8 cellular contexts compared by ENCODE assay signal in the genomic region with DNA sequence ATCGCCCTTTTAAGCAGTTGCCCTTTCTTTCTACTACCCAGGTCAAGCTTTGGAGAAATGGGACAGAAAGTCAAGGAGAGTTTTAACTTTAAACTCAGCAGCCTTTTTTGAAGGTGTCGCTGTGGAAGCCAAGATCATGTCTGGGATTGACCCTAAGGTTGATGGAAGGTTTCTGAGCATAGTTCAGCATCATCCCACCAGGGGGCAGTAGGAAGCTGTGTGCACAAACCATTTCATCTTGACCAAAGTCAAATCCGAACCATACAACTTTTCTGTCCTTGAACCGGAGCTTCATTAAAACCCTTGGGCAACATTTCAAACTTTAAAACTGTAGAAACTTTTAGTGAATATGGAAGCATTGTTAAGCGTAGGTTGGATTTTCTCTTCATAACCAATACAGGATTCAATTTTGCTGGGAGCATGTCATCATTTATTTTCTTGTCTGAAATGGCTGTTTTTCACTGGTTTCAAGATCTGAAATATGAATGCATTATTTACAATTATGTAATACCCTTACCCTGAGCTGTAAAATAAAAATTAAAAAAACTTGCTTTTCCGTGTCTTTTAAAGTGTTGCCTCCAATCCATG.
DNase-seq lines count a peak whose midpoint lies in the region; ATAC-seq and FAIRE-seq lines count a peak whose summit lies in the region.

No MANE protein-coding gene starts in this region.

- H3K27me3 Mint-ChIP-seq in activated naive CD4-positive, alpha-beta T cell treated with anti-CD3 and anti-CD28 coated beads, Interleukin-2, amount 10 ng/mL, durations not matched to agents 7 days and 5 days, result no peaks in the 10 kb centered on the region

- H3K36me3 Mint-ChIP-seq in activated naive CD4-positive, alpha-beta T cell treated with anti-CD3 and anti-CD28 coated beads, Interleukin-2, amount 10 ng/mL, durations not matched to agents 7 days and 5 days, result no peaks in the 10 kb centered on the region

- H3K9me3 ChIP-seq in small intestine (ENCODE audit: control insufficient read depth, low read depth), result no peaks in the 10 kb centered on the region

- H3K4me3 Mint-ChIP-seq in activated naive CD4-positive, alpha-beta T cell treated with anti-CD3 and anti-CD28 coated beads, Interleukin-2, amount 10 ng/mL, durations not matched to agents 7 days and 5 days, result no peak overlapping the region

- no peaks in the 10 kb centered on the region for H3K4me1 ChIP-seq in small intestine (ENCODE audit: control insufficient read depth in 2 of 2, insufficient read depth in 1 of 2, low read depth in 1 of 2, low read length in 1 of 2)

- H3K4me3 ChIP-seq in small intestine (ENCODE audit: low read depth in 1 of 2, low read length in 2 of 2), result no peak overlapping the region

- H3K27me3 ChIP-seq in small intestine (ENCODE audit: control insufficient read depth in 2 of 2, insufficient read depth in 2 of 2, low read length in 2 of 2), result no peaks in the 10 kb centered on the region

- no peak for FAIRE-seq in small intestine (lab: Jason Lieb, UNC)

- intact Hi-C loops in left cardiac atrium (cut with DNase I), result loop anchor here (1.0 to 10.0 kb wide), 6 partner anchors 202 to 523 kb away; no protein-coding TSS in a partner anchor

- CTCF ChIA-PET in activated naive CD4-positive, alpha-beta T cell treated with anti-CD3 and anti-CD28 coated beads, Interleukin-2, amount 10 ng/mL, durations not matched to agents 7 days and 5 days (lab: Charles Lee), result interaction anchor here (0.6 to 3.1 kb wide), 15 partner anchors 17 to 611 kb away, joined by 3 to 25 read pairs (median 3); no protein-coding TSS in a partner anchor

- H3K27ac ChIP-seq in small intestine (ENCODE audit: low read depth in 1 of 2, low read length in 1 of 2), result no peak overlapping the region

- no peaks in the 10 kb centered on the region for H3K9me3 Mint-ChIP-seq in activated naive CD4-positive, alpha-beta T cell treated with anti-CD3 and anti-CD28 coated beads, Interleukin-2, amount 10 ng/mL, durations not matched to agents 7 days and 5 days

- 34 to 41% (median 40%) methylated on average over 6 of the region's 6 CpGs for WGBS in small intestine, 3 donors

- H3K27ac Mint-ChIP-seq in activated naive CD4-positive, alpha-beta T cell treated with anti-CD3 and anti-CD28 coated beads, Interleukin-2, amount 10 ng/mL, durations not matched to agents 7 days and 5 days, result no peak overlapping the region

- H3K36me3 ChIP-seq in small intestine (ENCODE audit: control insufficient read depth in 2 of 2, insufficient read depth in 2 of 2, low read length in 2 of 2), result no peaks in the 10 kb centered on the region

- ATAC-seq in GM21390 (IDR thresholded peaks at IDR 0.05; ENCODE audit: unreplicated experiment), result peak; percentile 78
- ATAC-seq in left cardiac atrium, result peak; percentile 73 to 81

- H3K4me1 Mint-ChIP-seq in activated naive CD4-positive, alpha-beta T cell treated with anti-CD3 and anti-CD28 coated beads, Interleukin-2, amount 10 ng/mL, durations not matched to agents 7 days and 5 days, result no peaks in the 10 kb centered on the region

- DNase-seq in DMS 273 (lab: John Stamatoyannopoulos, UW; ENCODE audit: unreplicated experiment), result peak; percentile 76
- DNase-seq in DMS 273 treated with DMSO at 0.1 percent for 48 hours (lab: John Stamatoyannopoulos, UW), result no peak
- peak; percentile 26 for DNase-seq in M059J (ENCODE audit: low read depth)
- DNase-seq in activated naive CD4-positive, alpha-beta T cell treated with anti-CD3 and anti-CD28 coated beads, Interleukin-2, amount 10 ng/mL, durations not matched to agents 7 days and 5 days, result peak; percentile 31
- peak; percentile 58 for DNase-seq in left cardiac atrium
- DNase-seq in small intestine, result peak; percentile 58
- no peak for DNase-seq in stimulated activated naive CD4-positive, alpha-beta T cell treated with Interleukin-2 at 50 U/mL for 16 hours (lab: John Stamatoyannopoulos, UW)

Comparison
In these comparisons a context has a peak if more than half of its experiments do, and no peak if none do; other contexts are left out.
1. DNase-seq: peak in DMS 273 (single experiment), M059J (single experiment), activated naive CD4-positive, alpha-beta T cell treated with anti-CD3 and anti-CD28 coated beads, Interleukin-2, amount 10 ng/mL, durations not matched to agents 7 days and 5 days (single experiment), left cardiac atrium (single experiment) and small intestine (single experiment); none in DMS 273 treated with DMSO at 0.1 percent for 48 hours (single experiment) and stimulated activated naive CD4-positive, alpha-beta T cell treated with Interleukin-2 at 50 U/mL for 16 hours (single experiment).